Comparison of ENCODE assay signal across 16 cellular contexts in genomic region chr1:215128514-215128913, GRCh38. TPM values are rescaled to one million over a fixed set of nuclear protein-coding genes. Genes with fewer than 3 reads are reported as not detected.
"Had no signal": no experiment of that assay in that cellular context is flagged by ENCODE, and none has a peak within 500 bp of the region (broad histone marks: within the 10 kb centered on the region; RNA-seq: fewer than 3 reads in every experiment).

No MANE protein-coding gene starts in this region.

- ATAC-seq: activated CD4-positive, alpha-beta T cell treated with anti-CD3 and anti-CD28 coated beads for 36 hours; left cardiac atrium; mucosa of descending colon; naive thymus-derived CD8-positive, alpha-beta T cell; right cardiac atrium; stimulated activated effector memory CD8-positive, alpha-beta T cell treated with anti-CD3 and anti-CD28 coated beads, Interleukin-12 subunit alpha, Interleukin-12 subunit beta, amount 100 ng/mL, for 72 hours had no signal

- H3K27ac ChIP-seq: thyroid gland, VCaP had no signal

- H3K27me3 Mint-ChIP-seq: activated CD4-positive, alpha-beta memory T cell treated with anti-CD3 and anti-CD28 coated beads, Interleukin-2, amount 10 ng/mL, durations not matched to agents 7 days and 5 days had no signal

- H3K9me3 Mint-ChIP-seq: activated CD4-positive, alpha-beta memory T cell treated with anti-CD3 and anti-CD28 coated beads, Interleukin-2, amount 10 ng/mL, durations not matched to agents 7 days and 5 days had no signal

- H3K4me3 ChIP-seq: mucosa of descending colon, thyroid gland had no signal

- H3K27me3 ChIP-seq: thyroid gland had no signal

- H3K4me1 Mint-ChIP-seq: activated CD4-positive, alpha-beta memory T cell treated with anti-CD3 and anti-CD28 coated beads, Interleukin-2, amount 10 ng/mL, durations not matched to agents 7 days and 5 days; activated CD4-positive, alpha-beta T cell treated with anti-CD3 and anti-CD28 coated beads for 36 hours; immature natural killer cell; naive thymus-derived CD8-positive, alpha-beta T cell; stimulated activated effector memory CD8-positive, alpha-beta T cell treated with anti-CD3 and anti-CD28 coated beads, Interleukin-12 subunit alpha, Interleukin-12 subunit beta, amount 100 ng/mL, for 72 hours had no signal

- H3K36me3 ChIP-seq: thyroid gland had no signal

- H3K36me3 Mint-ChIP-seq: activated naive CD8-positive, alpha-beta T cell; immature natural killer cell; naive thymus-derived CD8-positive, alpha-beta T cell; stimulated activated effector memory CD8-positive, alpha-beta T cell treated with anti-CD3 and anti-CD28 coated beads, Interleukin-12 subunit alpha, Interleukin-12 subunit beta, amount 100 ng/mL, for 72 hours had no signal

- DNase-seq: activated CD4-positive, alpha-beta memory T cell treated with anti-CD3 and anti-CD28 coated beads, Interleukin-2, amount 10 ng/mL, durations not matched to agents 7 days and 5 days; activated CD4-positive, alpha-beta T cell treated with anti-CD3 and anti-CD28 coated beads for 36 hours; activated gamma-delta T cell; activated T-cell treated with anti-CD3 and anti-CD28 coated beads, Interleukin-2, amount 50 U/mL, for 48 hours; dermis blood vessel endothelial cell; glutamatergic neuron; immature natural killer cell; left cardiac atrium; mammary epithelial cell; mucosa of descending colon; naive thymus-derived CD8-positive, alpha-beta T cell; right cardiac atrium; thyroid gland had no signal

- H3K27ac Mint-ChIP-seq: activated CD4-positive, alpha-beta memory T cell treated with anti-CD3 and anti-CD28 coated beads, Interleukin-2, amount 10 ng/mL, durations not matched to agents 7 days and 5 days; activated CD4-positive, alpha-beta T cell treated with anti-CD3 and anti-CD28 coated beads for 36 hours; activated naive CD8-positive, alpha-beta T cell; immature natural killer cell; naive thymus-derived CD8-positive, alpha-beta T cell; stimulated activated effector memory CD8-positive, alpha-beta T cell treated with anti-CD3 and anti-CD28 coated beads, Interleukin-12 subunit alpha, Interleukin-12 subunit beta, amount 100 ng/mL, for 72 hours had no signal

- H3K4me3 Mint-ChIP-seq: activated CD4-positive, alpha-beta memory T cell treated with anti-CD3 and anti-CD28 coated beads, Interleukin-2, amount 10 ng/mL, durations not matched to agents 7 days and 5 days; activated CD4-positive, alpha-beta T cell treated with anti-CD3 and anti-CD28 coated beads for 36 hours; activated naive CD8-positive, alpha-beta T cell; immature natural killer cell; naive thymus-derived CD8-positive, alpha-beta T cell; stimulated activated effector memory CD8-positive, alpha-beta T cell treated with anti-CD3 and anti-CD28 coated beads, Interleukin-12 subunit alpha, Interleukin-12 subunit beta, amount 100 ng/mL, for 72 hours had no signal

- H3K9me3 ChIP-seq: mucosa of descending colon, thyroid gland had no signal

RNA-seq across cellular contexts. Expression of gene KCNK2, which starts 46.0 kb away (rescaled TPM):
- total RNA-seq: activated CD4-positive, alpha-beta memory T cell treated with anti-CD3 and anti-CD28 coated beads, Interleukin-2, amount 10 ng/mL, durations not matched to agents 7 days and 5 days; activated CD4-positive, alpha-beta T cell treated with anti-CD3 and anti-CD28 coated beads for 36 hours; dermis blood vessel endothelial cell; naive thymus-derived CD8-positive, alpha-beta T cell had no signal
- polyA plus RNA-seq: immature natural killer cell; naive thymus-derived CD8-positive, alpha-beta T cell had no signal
